1 cellular context compared by ENCODE assay signal in genomic region chr13:78659450-78660110, GRCh38.
TF ChIP-seq lines count a peak whose summit lies in the region.

No MANE protein-coding gene starts in this region.

TF ChIP-seq in H1, 55 proteins besides CTCF, POLR2A, EP300 and RAD21 (continued from another document):
- no peak for TF ChIP-seq JUN (IDR thresholded peaks at IDR 0.05; ENCODE audit: low read depth, low read length)
- no peak for TF ChIP-seq NRF1 (IDR thresholded peaks at IDR 0.05; ENCODE audit: low read depth, low read length)
